ENCODE assay signal across 15 cellular contexts in genomic region chr11:134980819-134981710, GRCh38.
DNase-seq lines count a peak whose midpoint lies in the region; ATAC-seq and TF ChIP-seq lines count a peak whose summit lies in the region.
"Had no signal": no experiment of that assay in that cellular context is flagged by ENCODE, and none has a peak within 500 bp of the region (broad histone marks: within the 10 kb centered on the region; RNA-seq: fewer than 3 reads in every experiment).

No MANE protein-coding gene starts in this region.

- 0 out of 2 replicates have a peak overlapping the region, but pooled peaks have one; percentile 35 for H3K14ac ChIP-seq in H9 (ENCODE audit: insufficient read depth, low read length)

- H3K36me3 Mint-ChIP-seq in H9 (ENCODE audit: insufficient read depth in 1 of 3, low read depth in 3 of 3) = no peaks in the 10 kb centered on the region; a peak in 1 of 7 replicates
- no peaks in the 10 kb centered on the region for H3K36me3 Mint-ChIP-seq in stimulated activated memory B cell treated with anti-CD40 and anti-IgM and Interleukin-4, amounts not matched to agents 10 μg/mL and 1 μg/mL and 100 μg/mL, for 72 hours
- H3K36me3 Mint-ChIP-seq: CD4-positive, CD25-positive, alpha-beta regulatory T cell had no signal

- no peak overlapping the region for H2BK120ac ChIP-seq in H9 (ENCODE audit: low read depth, low read length, poor library complexity, severe bottlenecking)

- H3K23ac ChIP-seq in H9 (ENCODE audit: insufficient read length, low read depth, low read length) = no peak overlapping the region

- no peaks in the 10 kb centered on the region for H3K79me1 ChIP-seq in H9 (ENCODE audit: insufficient read depth, low read depth, low read length, poor library complexity, severe bottlenecking)

- no peak overlapping the region for H3K18ac ChIP-seq in H9 (ENCODE audit: insufficient read length, low read depth, low read length)

- no peaks in the 10 kb centered on the region for H3K27me3 ChIP-seq in H9 (ENCODE audit: insufficient read depth, low read length)
- H3K27me3 ChIP-seq: BLaER1 treated with 17β-estradiol and CSF1 and Interleukin-3, amounts not matched to agents 10 nM and 100 nM had no signal

- WGBS in H9 (ENCODE audit: extremely low coverage, insufficient read length, low lambda C conversion rate) = no CpG with 5 or more reads among the region's 13 CpGs

- H2BK5ac ChIP-seq in H9 (ENCODE audit: insufficient read length, low read length) = no peak overlapping the region

- H3K4me3 Mint-ChIP-seq in H9 = no peak overlapping the region
- no peak overlapping the region for H3K4me3 Mint-ChIP-seq in stimulated activated memory B cell treated with anti-CD40 and anti-IgM and Interleukin-4, amounts not matched to agents 10 μg/mL and 1 μg/mL and 100 μg/mL, for 72 hours
- H3K4me3 Mint-ChIP-seq: CD4-positive, CD25-positive, alpha-beta regulatory T cell; HFFc6 had no signal

- no peaks in the 10 kb centered on the region for H4K20me1 ChIP-seq in H9 (ENCODE audit: control insufficient read depth, insufficient read depth, insufficient read length)
- H4K20me1 ChIP-seq: BLaER1 treated with 17β-estradiol and CSF1 and Interleukin-3, amounts not matched to agents 10 nM and 100 nM had no signal

- intact Hi-C loops in cardiac septum (cut with DNase I) = no loop called here
- intact Hi-C loops in Right ventricle myocardium inferior (cut with DNase I) = no loop called here

- no peak overlapping the region for H4K5ac ChIP-seq in H9 (ENCODE audit: insufficient read length, low read depth, low read length)

- H3K27me3 Mint-ChIP-seq in H9 (ENCODE audit: low read depth) = no peaks in the 10 kb centered on the region; the same call in none of the 2 replicates
- peaks cover 30% of the 10 kb centered on the region for H3K27me3 Mint-ChIP-seq in stimulated activated memory B cell treated with anti-CD40 and anti-IgM and Interleukin-4, amounts not matched to agents 10 μg/mL and 1 μg/mL and 100 μg/mL, for 72 hours

- no peak overlapping the region for H2BK15ac ChIP-seq in H9 (ENCODE audit: low read depth, low read length)

- TF ChIP-seq CTCF in H9 (conservative IDR thresholded peaks at IDR 0.05) = no peak

- no peak overlapping the region for H3K27ac ChIP-seq in H9 (ENCODE audit: insufficient read length, low read depth, low read length)
- H3K27ac ChIP-seq: 22Rv1; BLaER1 treated with 17β-estradiol and CSF1 and Interleukin-3, amounts not matched to agents 10 nM and 100 nM; GM23248 had no signal

- H3K23me2 ChIP-seq in H9 (ENCODE audit: insufficient read length, low read depth, low read length, poor library complexity, severe bottlenecking) = no peaks in the 10 kb centered on the region

- peak overlapping the region in 2 of 3 experiments; percentile 87 to 89; a peak in 3 of 7 replicates for H3K27ac Mint-ChIP-seq in H9
- no peak overlapping the region for H3K27ac Mint-ChIP-seq in stimulated activated memory B cell treated with anti-CD40 and anti-IgM and Interleukin-4, amounts not matched to agents 10 μg/mL and 1 μg/mL and 100 μg/mL, for 72 hours
- H3K27ac Mint-ChIP-seq: CD4-positive, CD25-positive, alpha-beta regulatory T cell; HFFc6 had no signal

- H3K79me2 ChIP-seq in H9 (ENCODE audit: insufficient read depth, low read length) = no peaks in the 10 kb centered on the region

- no peak overlapping the region for H3K4me2 ChIP-seq in H9 (ENCODE audit: insufficient read depth, insufficient read length, low read length)

- H3K4me1 Mint-ChIP-seq in H9 = peaks cover 37 to 41% of the 10 kb centered on the region in 2 experiments
- no peaks in the 10 kb centered on the region for H3K4me1 Mint-ChIP-seq in stimulated activated memory B cell treated with anti-CD40 and anti-IgM and Interleukin-4, amounts not matched to agents 10 μg/mL and 1 μg/mL and 100 μg/mL, for 72 hours
- H3K4me1 Mint-ChIP-seq: CD4-positive, CD25-positive, alpha-beta regulatory T cell had no signal

- H4K91ac ChIP-seq in H9 (ENCODE audit: insufficient read length, low read depth, low read length) = no peak overlapping the region

- no peak overlapping the region for H2BK20ac ChIP-seq in H9 (ENCODE audit: low read depth, low read length, poor library complexity, severe bottlenecking)

- no peak overlapping the region for H3K4ac ChIP-seq in H9 (ENCODE audit: low read depth, low read length)

- peaks cover 3% of the 10 kb centered on the region; the same call in 1 of the 2 replicates for H3K4me1 ChIP-seq in H9 (ENCODE audit: insufficient read depth, low read length)

- DNase-seq in cardiac septum (ENCODE audit: low spot score) (peak; percentile 73), Right ventricle myocardium inferior (ENCODE audit: missing footprints) (no peak), H9 (no peak), medulla oblongata (ENCODE audit: extremely low spot score) (peak; percentile 14), SKM-1 treated with dmso at 0.1 percent for 144 hours (lab: John Stamatoyannopoulos, UW; ENCODE audit: unreplicated experiment) (no peak), T-helper 9 cell (no peak)
- no peak for DNase-seq in stimulated activated CD4-positive, alpha-beta T cell treated with anti-CD3 and anti-CD28 coated beads, Interleukin-15, amount 100 ng/mL, for 24 hours
- DNase-seq: CD4-positive, CD25-positive, alpha-beta regulatory T cell; DMS53; GM23248; HFFc6 had no signal

- H3K56ac ChIP-seq in H9 (ENCODE audit: insufficient read length, low read depth, low read length) = no peak overlapping the region

- no peak overlapping the region for H4K8ac ChIP-seq in H9 (replicated peaks; ENCODE audit: insufficient read length, low read depth, low read length)

- H2BK12ac ChIP-seq in H9 (ENCODE audit: insufficient read length, low read depth, low read length) = no peak overlapping the region

- H3K9me3 Mint-ChIP-seq in H9 = no peaks in the 10 kb centered on the region
- H3K9me3 Mint-ChIP-seq in stimulated activated memory B cell treated with anti-CD40 and anti-IgM and Interleukin-4, amounts not matched to agents 10 μg/mL and 1 μg/mL and 100 μg/mL, for 72 hours = no peaks in the 10 kb centered on the region

- no peak overlapping the region for H3T11ph ChIP-seq in H9 (ENCODE audit: low read length)

- no peak overlapping the region for H3K9ac ChIP-seq in H9 (ENCODE audit: extremely low read depth, insufficient read length, low read length)
- H3K9ac ChIP-seq: BLaER1 treated with 17β-estradiol and CSF1 and Interleukin-3, amounts not matched to agents 10 nM and 100 nM; GM23248 had no signal

- H3K9me3 ChIP-seq in H9 (ENCODE audit: control insufficient read depth, low read depth, low read length) = no peaks in the 10 kb centered on the region
- H3K9me3 ChIP-seq: BLaER1 treated with 17β-estradiol and CSF1 and Interleukin-3, amounts not matched to agents 10 nM and 100 nM; HAP-1 had no signal

- H2AK5ac ChIP-seq in H9 (ENCODE audit: insufficient read length, low read length) = no peak overlapping the region

- no peak overlapping the region for H2AFZ ChIP-seq in H9 (ENCODE audit: low read length)
- H2AFZ ChIP-seq: GM23248 had no signal

- no peak for ATAC-seq in Right ventricle myocardium inferior
- ATAC-seq in stimulated activated memory B cell treated with anti-CD40 and anti-IgM and Interleukin-4, amounts not matched to agents 10 μg/mL and 1 μg/mL and 100 μg/mL, for 72 hours = peak; percentile 22

Comparison
In these comparisons a context has a peak if more than half of its experiments do, and no peak if none do; other contexts are left out.
1. DNase-seq: peak in cardiac septum (single experiment) and medulla oblongata (single experiment); none in Right ventricle myocardium inferior (single experiment), H9 (single experiment), SKM-1 treated with dmso at 0.1 percent for 144 hours (single experiment), T-helper 9 cell (single experiment) and stimulated activated CD4-positive, alpha-beta T cell treated with anti-CD3 and anti-CD28 coated beads, Interleukin-15, amount 100 ng/mL, for 24 hours (single experiment).